Comparison of ENCODE assay signal across 8 cellular contexts in genomic region chr15:22786868-22787698, GRCh38. TPM values are rescaled to one million over a fixed set of nuclear protein-coding genes. Genes with fewer than 3 reads are reported as not detected.
A peak's percentile ranks its signal among the peaks of the same experiment; 100 is the strongest.
DNase-seq lines count a peak whose midpoint lies in the region; ATAC-seq and TF ChIP-seq lines count a peak whose summit lies in the region.

No MANE protein-coding gene starts in this region.

- H3K27ac ChIP-seq in Peyer's patch, result peak overlapping the region; percentile 74 to 96 (median 92)

- no peak for TF ChIP-seq CTCF in Peyer's patch (IDR thresholded peaks at IDR 0.05)

- H3K4me1 Mint-ChIP-seq in activated naive CD4-positive, alpha-beta T cell treated with anti-CD3 and anti-CD28 coated beads, Interleukin-2, amount 10 ng/mL, durations not matched to agents 7 days and 5 days, result peaks cover 16% of the 10 kb centered on the region

- peaks cover 0 to 10% (median 2%) of the 10 kb centered on the region in 4 donors for H3K4me1 ChIP-seq in Peyer's patch

- H3K36me3 Mint-ChIP-seq in activated naive CD4-positive, alpha-beta T cell treated with anti-CD3 and anti-CD28 coated beads, Interleukin-2, amount 10 ng/mL, durations not matched to agents 7 days and 5 days, result peaks cover 10% of the 10 kb centered on the region

- H3K9me3 ChIP-seq in Peyer's patch, result no peaks in the 10 kb centered on the region

- peak; percentile 32 for DNase-seq in activated naive CD4-positive, alpha-beta T cell treated with anti-CD3 and anti-CD28 coated beads, Interleukin-2, amount 10 ng/mL, durations not matched to agents 7 days and 5 days
- no peak for DNase-seq in activated naive CD4-positive, alpha-beta T cell (lab: John Stamatoyannopoulos, UW)
- DNase-seq in Peyer's patch, result peak in 2 of 3 donors; percentile 58 to 69
- DNase-seq in T47D (ENCODE audit: low read depth in 1 of 2, low spot score in 1 of 2), result peak; percentile 13 to 41
- peak; percentile 68 for DNase-seq in islet precursor cell
- DNase-seq in stimulated activated CD4-positive, alpha-beta T cell treated with anti-CD3 and anti-CD28 coated beads, Interleukin-1b, Interleukin-23, amount 100 ng/mL, for 48 hours, result peak; percentile 9
- no peak for DNase-seq in A172 (ENCODE audit: low spot score)

- no peaks in the 10 kb centered on the region for H3K27me3 ChIP-seq in Peyer's patch

- ATAC-seq in HG02938 (IDR thresholded peaks at IDR 0.05; ENCODE audit: unreplicated experiment), result peak; percentile 19

- in situ Hi-C loops in T47D (cut with HindIII; ENCODE audit: low pct_unique_long_range_greater_than_20kb, low sequenced_read_pairs), result no loop called here

- H3K27ac Mint-ChIP-seq in activated naive CD4-positive, alpha-beta T cell treated with anti-CD3 and anti-CD28 coated beads, Interleukin-2, amount 10 ng/mL, durations not matched to agents 7 days and 5 days, result peak overlapping the region; percentile 2

- peak overlapping the region; percentile 48 to 84 (median 78) for H3K4me3 ChIP-seq in Peyer's patch

- H3K36me3 ChIP-seq in Peyer's patch, result no peaks in the 10 kb centered on the region

- peaks cover 4% of the 10 kb centered on the region for H3K9me3 Mint-ChIP-seq in activated naive CD4-positive, alpha-beta T cell treated with anti-CD3 and anti-CD28 coated beads, Interleukin-2, amount 10 ng/mL, durations not matched to agents 7 days and 5 days

- H3K27me3 Mint-ChIP-seq in activated naive CD4-positive, alpha-beta T cell treated with anti-CD3 and anti-CD28 coated beads, Interleukin-2, amount 10 ng/mL, durations not matched to agents 7 days and 5 days, result peaks cover 19% of the 10 kb centered on the region

- peak overlapping the region; percentile 76 for H3K4me3 Mint-ChIP-seq in activated naive CD4-positive, alpha-beta T cell treated with anti-CD3 and anti-CD28 coated beads, Interleukin-2, amount 10 ng/mL, durations not matched to agents 7 days and 5 days

- TF ChIP-seq POLR2A in Peyer's patch (IDR thresholded peaks at IDR 0.05), result no peak

- CTCF ChIA-PET in activated naive CD4-positive, alpha-beta T cell treated with anti-CD3 and anti-CD28 coated beads, Interleukin-2, amount 10 ng/mL, durations not matched to agents 7 days and 5 days (lab: Charles Lee), result no interaction called here

RNA-seq across cellular contexts. Expression of gene NIPA1, which starts 0.6 kb away (rescaled TPM):
- total RNA-seq in Peyer's patch, result 10 to 100 TPM in 3 of 4 donors, 1 to 10 TPM in 1; 7.4 to 34.0 (median 22.3) TPM
- 23.8 and 26.8 TPM in 2 replicates for total RNA-seq in A172 (2014; rRNA removed; shearing (Covaris generic))

RNA-seq across cellular contexts. Expression of gene NIPA2, which starts 51.4 kb away (rescaled TPM):
- 10 to 100 TPM; 46.4 to 79.7 (median 65.7) TPM for total RNA-seq in Peyer's patch
- total RNA-seq in A172 (2014; rRNA removed; shearing (Covaris generic)), result 96.1 and 118 TPM in 2 replicates

Comparison
In these comparisons a context has a peak if more than half of its experiments do, and no peak if none do; other contexts are left out.
1. DNase-seq: peak in activated naive CD4-positive, alpha-beta T cell treated with anti-CD3 and anti-CD28 coated beads, Interleukin-2, amount 10 ng/mL, durations not matched to agents 7 days and 5 days (single experiment), Peyer's patch (2 of 3), T47D (2 of 2), islet precursor cell (single experiment) and stimulated activated CD4-positive, alpha-beta T cell treated with anti-CD3 and anti-CD28 coated beads, Interleukin-1b, Interleukin-23, amount 100 ng/mL, for 48 hours (single experiment); none in activated naive CD4-positive, alpha-beta T cell (0 of 4) and A172 (single experiment).